5 cellular contexts compared by ENCODE assay signal in the genomic region with DNA sequence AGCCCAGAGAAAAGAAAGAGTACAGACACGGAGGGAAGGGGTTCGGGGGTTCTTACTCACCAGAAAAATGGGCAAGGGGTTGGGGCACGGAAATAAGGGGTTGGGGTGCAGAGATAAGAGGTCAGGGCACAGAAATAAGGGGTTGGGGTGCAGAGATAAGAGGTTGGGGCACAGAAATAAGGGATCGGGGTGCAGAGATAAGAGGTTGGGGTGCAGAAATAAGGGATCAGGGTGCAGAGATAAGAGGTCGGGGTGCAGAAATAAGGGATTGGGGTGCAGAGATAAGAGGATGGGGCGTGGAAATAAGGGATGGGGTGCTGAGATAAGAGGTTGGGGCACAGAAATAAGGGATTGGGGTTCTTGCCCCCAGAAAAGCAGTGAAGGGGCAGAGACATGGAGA. TPM values are rescaled to one million over a fixed set of nuclear protein-coding genes. Genes with fewer than 3 reads are reported as not detected.
"Had no signal": no experiment of that assay in that cellular context is flagged by ENCODE, and none has a peak within 500 bp of the region (broad histone marks: within the 10 kb centered on the region; RNA-seq: fewer than 3 reads in every experiment).

No MANE protein-coding gene starts in this region.

RNA-seq across cellular contexts. Expression of a gene that starts 10.2 kb away (rescaled TPM):
- total RNA-seq: HepG2, HT-29, HT1080, IMR-90 had no signal
- polyA plus RNA-seq: HepG2, IgD-negative memory B cell, IMR-90 had no signal

RNA-seq across cellular contexts. Expression of a gene that starts 26.7 kb away (rescaled TPM):
- total RNA-seq: HepG2, HT-29, HT1080, IMR-90 had no signal
- polyA plus RNA-seq: HepG2, IgD-negative memory B cell, IMR-90 had no signal

RNA-seq across cellular contexts. Expression of a gene that starts 35.7 kb away (rescaled TPM):
- total RNA-seq: HepG2, HT-29, HT1080, IMR-90 had no signal
- polyA plus RNA-seq: HepG2, IgD-negative memory B cell, IMR-90 had no signal
